8 cellular contexts compared by ENCODE assay signal in the genomic region with DNA sequence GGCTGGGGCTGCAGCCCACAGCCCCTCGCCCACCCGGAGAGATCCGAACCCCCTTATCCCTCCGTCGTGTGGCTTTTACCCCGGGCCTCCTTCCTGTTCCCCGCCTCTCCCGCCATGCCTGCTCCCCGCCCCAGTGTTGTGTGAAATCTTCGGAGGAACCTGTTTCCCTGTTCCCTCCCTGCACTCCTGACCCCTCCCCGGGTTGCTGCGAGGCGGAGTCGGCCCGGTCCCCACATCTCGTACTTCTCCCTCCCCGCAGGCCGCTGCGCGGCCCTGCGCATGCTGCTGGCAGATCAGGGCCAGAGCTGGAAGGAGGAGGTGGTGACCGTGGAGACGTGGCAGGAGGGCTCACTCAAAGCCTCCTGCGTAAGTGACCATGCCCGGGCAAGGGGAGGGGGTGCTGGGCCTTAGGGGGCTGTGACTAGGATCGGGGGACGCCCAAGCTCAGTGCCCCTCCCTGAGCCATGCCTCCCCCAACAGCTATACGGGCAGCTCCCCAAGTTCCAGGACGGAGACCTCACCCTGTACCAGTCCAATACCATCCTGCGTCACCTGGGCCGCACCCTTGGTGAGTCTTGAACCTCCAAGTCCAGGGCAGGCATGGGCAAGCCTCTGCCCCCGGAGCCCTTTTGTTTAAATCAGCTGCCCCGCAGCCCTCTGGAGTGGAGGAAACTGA. TPM values are rescaled to one million over a fixed set of nuclear protein-coding genes. Genes with fewer than 3 reads are reported as not detected.
DNase-seq lines count a peak whose midpoint lies in the region; ATAC-seq and TF ChIP-seq lines count a peak whose summit lies in the region.

No MANE protein-coding gene starts in this region.

- no peak for TF ChIP-seq CTCF in GM13977 (IDR thresholded peaks at IDR 0.05; ENCODE audit: extremely low read depth, insufficient read depth, missing control alignments)
- no peak for TF ChIP-seq CTCF in natural killer cell (IDR thresholded peaks at IDR 0.05)

- peak overlapping the region; percentile 78 for H3K4me3 Mint-ChIP-seq in activated T-helper 2 cell treated with anti-CD3 and anti-CD28 coated beads, Interferon-gamma antibody, Interleukin-2, Interleukin-4, amounts not matched to agents 10 μg/mL and 5 μg/mL and 100 μg/mL, durations not matched to agents 14 hours and 24 hours and 36 hours (ENCODE audit: low read depth)
- peak overlapping the region; percentile 75 for H3K4me3 Mint-ChIP-seq in natural killer cell

- H3K4me1 Mint-ChIP-seq in activated T-helper 2 cell treated with anti-CD3 and anti-CD28 coated beads, Interferon-gamma antibody, Interleukin-2, Interleukin-4, amounts not matched to agents 10 μg/mL and 5 μg/mL and 100 μg/mL, durations not matched to agents 14 hours and 24 hours and 36 hours (ENCODE audit: low read depth): peaks cover 26% of the 10 kb centered on the region
- H3K4me1 Mint-ChIP-seq in natural killer cell: peaks cover 46 to 69% of the 10 kb centered on the region in 2 donors

- peaks cover 39% of the 10 kb centered on the region for H3K36me3 Mint-ChIP-seq in activated T-helper 2 cell treated with anti-CD3 and anti-CD28 coated beads, Interferon-gamma antibody, Interleukin-2, Interleukin-4, amounts not matched to agents 10 μg/mL and 5 μg/mL and 100 μg/mL, durations not matched to agents 14 hours and 24 hours and 36 hours (ENCODE audit: low read depth)
- H3K36me3 Mint-ChIP-seq in natural killer cell: no peaks in the 10 kb centered on the region

- DNase-seq in GM13977 (ENCODE audit: low spot score): peak; percentile 43
- DNase-seq in NCI-H2196 treated with DMSO at 0.1 percent for 48 hours (lab: John Stamatoyannopoulos, UW; ENCODE audit: unreplicated experiment): peak; percentile 57
- peak; percentile 33 for DNase-seq in activated T-helper 2 cell treated with anti-CD3 and anti-CD28 coated beads, Interferon-gamma antibody, Interleukin-2, Interleukin-4, amounts not matched to agents 10 μg/mL and 5 μg/mL and 100 μg/mL, durations not matched to agents 14 hours and 24 hours and 36 hours (ENCODE audit: low spot score)
- peak; percentile 35 for DNase-seq in fibroblast of the conjunctiva (ENCODE audit: low read depth)
- peak; percentile 34 for DNase-seq in natural killer cell
- peak; percentile 90 for DNase-seq in ureter (ENCODE audit: low spot score)
- DNase-seq in NAMALWA (ENCODE audit: low spot score): no peak

- TF ChIP-seq POLR2A in GM18505 (IDR thresholded peaks at IDR 0.05; ENCODE audit: borderline replicate concordance, extremely low read depth, insufficient read depth, insufficient read length): no peak

- peak overlapping the region; percentile 67 for H3K27ac Mint-ChIP-seq in activated T-helper 2 cell treated with anti-CD3 and anti-CD28 coated beads, Interferon-gamma antibody, Interleukin-2, Interleukin-4, amounts not matched to agents 10 μg/mL and 5 μg/mL and 100 μg/mL, durations not matched to agents 14 hours and 24 hours and 36 hours
- H3K27ac Mint-ChIP-seq in natural killer cell: peak overlapping the region; percentile 63 to 88

- peaks cover 3% of the 10 kb centered on the region for H3K9me3 Mint-ChIP-seq in activated T-helper 2 cell treated with anti-CD3 and anti-CD28 coated beads, Interferon-gamma antibody, Interleukin-2, Interleukin-4, amounts not matched to agents 10 μg/mL and 5 μg/mL and 100 μg/mL, durations not matched to agents 14 hours and 24 hours and 36 hours
- no peaks in the 10 kb centered on the region for H3K9me3 Mint-ChIP-seq in natural killer cell

- ATAC-seq in natural killer cell (peak; percentile 0 to 4 (median 3)), GM18505 (IDR thresholded peaks at IDR 0.05; ENCODE audit: unreplicated experiment) (no peak)

- peaks cover 16% of the 10 kb centered on the region for H3K27me3 Mint-ChIP-seq in activated T-helper 2 cell treated with anti-CD3 and anti-CD28 coated beads, Interferon-gamma antibody, Interleukin-2, Interleukin-4, amounts not matched to agents 10 μg/mL and 5 μg/mL and 100 μg/mL, durations not matched to agents 14 hours and 24 hours and 36 hours (ENCODE audit: low read depth)
- no peaks in the 10 kb centered on the region for H3K27me3 Mint-ChIP-seq in natural killer cell (ENCODE audit: low read depth in 2 of 2)

- intact Hi-C loops in activated T-helper 2 cell treated with anti-CD3 and anti-CD28 coated beads, Interferon-gamma antibody, Interleukin-2, Interleukin-4, amounts not matched to agents 10 μg/mL and 5 μg/mL and 100 μg/mL, durations not matched to agents 14 hours and 24 hours and 36 hours (cut with micrococcal nuclease): loop anchor here (2.0 kb wide), 1 partner anchor 22 kb away; a partner anchor contains a TSS
- intact Hi-C loops in natural killer cell (cut with micrococcal nuclease): loop anchor here (5.0 kb wide), 1 partner anchor 73 kb away; no protein-coding TSS in a partner anchor

- in situ Hi-C loops in GM13977 (cut with MboI; ENCODE audit: low pct_unique_long_range_greater_than_20kb, low sequenced_read_pairs, unreplicated experiment): no loop called here

RNA-seq across cellular contexts. Expression of a gene that starts 0.7 kb away (rescaled TPM):
- 339 and 344 TPM in 2 replicates for total RNA-seq in activated T-helper 2 cell treated with anti-CD3 and anti-CD28 coated beads, Interferon-gamma antibody, Interleukin-2, Interleukin-4, amounts not matched to agents 10 μg/mL and 5 μg/mL and 100 μg/mL, durations not matched to agents 14 hours and 24 hours and 36 hours
- total RNA-seq in natural killer cell: 100 to 1,000 TPM; 172 to 218 (median 212) TPM
- total RNA-seq in ureter: 771 TPM

RNA-seq across cellular contexts. Expression of a gene that starts 22.4 kb away (rescaled TPM):
- total RNA-seq in activated T-helper 2 cell treated with anti-CD3 and anti-CD28 coated beads, Interferon-gamma antibody, Interleukin-2, Interleukin-4, amounts not matched to agents 10 μg/mL and 5 μg/mL and 100 μg/mL, durations not matched to agents 14 hours and 24 hours and 36 hours: 237 and 242 TPM in 2 replicates
- 100 to 1,000 TPM; 346 to 393 (median 360) TPM for total RNA-seq in natural killer cell
- 199 TPM for total RNA-seq in ureter

RNA-seq across cellular contexts. Expression of a gene that starts 45.4 kb away (rescaled TPM):
- total RNA-seq in activated T-helper 2 cell treated with anti-CD3 and anti-CD28 coated beads, Interferon-gamma antibody, Interleukin-2, Interleukin-4, amounts not matched to agents 10 μg/mL and 5 μg/mL and 100 μg/mL, durations not matched to agents 14 hours and 24 hours and 36 hours: 22.2 and 27.9 TPM in 2 replicates
- 1 to 10 TPM; 1.7 to 5.2 (median 4.1) TPM for total RNA-seq in natural killer cell
- total RNA-seq in ureter: 6.9 TPM

RNA-seq across cellular contexts. Expression of a gene that starts 55.2 kb away (rescaled TPM):
- not detected in 2 replicates for total RNA-seq in activated T-helper 2 cell treated with anti-CD3 and anti-CD28 coated beads, Interferon-gamma antibody, Interleukin-2, Interleukin-4, amounts not matched to agents 10 μg/mL and 5 μg/mL and 100 μg/mL, durations not matched to agents 14 hours and 24 hours and 36 hours
- total RNA-seq in natural killer cell (not detected), ureter (not detected)
